Comparison of ENCODE assay signal across 35 cellular contexts in the genomic region with DNA sequence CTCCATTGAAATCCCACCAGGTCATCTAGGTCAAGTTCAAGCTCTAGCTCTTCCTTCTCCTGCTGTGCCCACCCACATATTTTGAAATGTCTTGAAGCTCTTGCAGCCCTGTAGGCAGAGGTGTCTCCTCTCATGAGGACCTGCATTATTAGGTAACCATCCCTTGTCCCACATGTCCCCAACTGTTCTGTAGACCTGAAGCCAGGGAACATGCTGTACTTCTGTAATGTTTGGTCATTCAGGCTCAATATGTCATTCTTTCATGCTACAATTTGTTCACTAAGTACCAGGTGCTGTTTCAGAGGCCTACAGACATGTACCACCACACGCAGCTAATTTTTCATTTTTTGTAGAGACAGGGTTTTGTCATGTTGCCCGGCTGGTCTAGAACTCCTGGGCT. TPM values are rescaled to one million over a fixed set of nuclear protein-coding genes. Genes with fewer than 3 reads are reported as not detected.
"Had no signal": no experiment of that assay in that cellular context is flagged by ENCODE, and none has a peak within 500 bp of the region (broad histone marks: within the 10 kb centered on the region; RNA-seq: fewer than 3 reads in every experiment).

No MANE protein-coding gene starts in this region.

- H3K36me3 ChIP-seq: cardiac muscle cell, SJSA1, WERI-Rb-1 had no signal

- H3K27me3 ChIP-seq: cardiac muscle cell, Peyer's patch, SJSA1 had no signal

- H3K4me2 ChIP-seq: KMS-11 had no signal

- H3K27ac ChIP-seq: cardiac muscle cell, KMS-11, Peyer's patch, SJSA1, WERI-Rb-1 had no signal

- H3K9ac ChIP-seq: KMS-11 had no signal

- H3K36me3 Mint-ChIP-seq: activated CD8-positive, alpha-beta memory T cell treated with anti-CD3 and anti-CD28 coated beads, Interleukin-2, amount 10 ng/mL, durations not matched to agents 7 days and 5 days; activated naive CD8-positive, alpha-beta T cell treated with anti-CD3 and anti-CD28 coated beads for 36 hours; T-cell had no signal

- H3K4me3 Mint-ChIP-seq: activated CD4-positive, alpha-beta memory T cell treated with anti-CD3 and anti-CD28 coated beads, Interleukin-2, amount 10 ng/mL, durations not matched to agents 7 days and 5 days; activated CD8-positive, alpha-beta memory T cell treated with anti-CD3 and anti-CD28 coated beads, Interleukin-2, amount 10 ng/mL, durations not matched to agents 7 days and 5 days; activated naive CD8-positive, alpha-beta T cell treated with anti-CD3 and anti-CD28 coated beads for 36 hours; central memory CD8-positive, alpha-beta T cell; T-cell had no signal

- H3K27ac Mint-ChIP-seq: activated CD4-positive, alpha-beta memory T cell treated with anti-CD3 and anti-CD28 coated beads, Interleukin-2, amount 10 ng/mL, durations not matched to agents 7 days and 5 days; activated CD8-positive, alpha-beta memory T cell treated with anti-CD3 and anti-CD28 coated beads, Interleukin-2, amount 10 ng/mL, durations not matched to agents 7 days and 5 days; activated naive CD8-positive, alpha-beta T cell treated with anti-CD3 and anti-CD28 coated beads for 36 hours; T-cell had no signal

- DNase-seq: activated CD4-positive, alpha-beta memory T cell treated with anti-CD3 and anti-CD28 coated beads, Interleukin-2, amount 10 ng/mL, durations not matched to agents 7 days and 5 days; activated CD4-positive, alpha-beta T cell treated with anti-CD3 and anti-CD28 coated beads for 1 hour; activated CD4-positive, alpha-beta T cell treated with anti-CD3 and anti-CD28 coated beads for 48 hours; activated CD4-positive, CD25-positive, alpha-beta regulatory T cell; activated CD8-positive, alpha-beta memory T cell treated with anti-CD3 and anti-CD28 coated beads for 24 hours; activated CD8-positive, alpha-beta memory T cell treated with anti-CD3 and anti-CD28 coated beads, Interleukin-2, amount 10 ng/mL, durations not matched to agents 7 days and 5 days; activated CD8-positive, alpha-beta memory T cell treated with anti-CD3 and anti-CD28 coated beads, Interleukin-2, amount 50 U/mL, for 48 hours; activated effector memory CD4-positive, alpha-beta T cell treated with anti-CD3 and anti-CD28 coated beads, Interleukin-2, amount 50 U/mL, for 16 hours; activated naive CD4-positive, alpha-beta T cell; activated naive CD4-positive, alpha-beta T cell treated with anti-CD3 and anti-CD28 coated beads, Interleukin-2, amount 50 U/mL, for 16 hours; activated naive CD8-positive, alpha-beta T cell treated with anti-CD3 and anti-CD28 coated beads for 36 hours; activated T-cell treated with anti-CD3 and anti-CD28 coated beads, Interleukin-2, amount 50 U/mL, for 48 hours; amniotic stem cell; aorta; MM.1S; MV-4-11; NCI-H1092; NCI-H1436 treated with DMSO at 0.1 percent for 48 hours; NCI-H1694 treated with DMSO at 0.1 percent for 48 hours; NCI-H2029; NCI-H345; NCI-H524 treated with DMSO at 0.1 percent for 48 hours; PC-3; Peyer's patch; RPMI8226; SHP77 treated with DMSO at 0.1 percent for 48 hours; T-cell; T-helper 9 cell; WERI-Rb-1 had no signal

- H3K9me3 ChIP-seq: Peyer's patch, SJSA1 had no signal

- H3K27me3 Mint-ChIP-seq: activated naive CD8-positive, alpha-beta T cell treated with anti-CD3 and anti-CD28 coated beads for 36 hours had no signal

- H3K4me1 ChIP-seq: SJSA1 had no signal

- ATAC-seq: activated CD8-positive, alpha-beta memory T cell treated with anti-CD3 and anti-CD28 coated beads, Interleukin-2, amount 10 ng/mL, durations not matched to agents 7 days and 5 days; PC-3; SK-N-SH treated with all-trans-retinoic acid at 6 μM for 48 hours; T-cell had no signal

- H3K4me3 ChIP-seq: cardiac muscle cell, Peyer's patch, SJSA1 had no signal

- H3K9me3 Mint-ChIP-seq: activated CD4-positive, alpha-beta memory T cell treated with anti-CD3 and anti-CD28 coated beads, Interleukin-2, amount 10 ng/mL, durations not matched to agents 7 days and 5 days; activated naive CD8-positive, alpha-beta T cell treated with anti-CD3 and anti-CD28 coated beads for 36 hours; central memory CD8-positive, alpha-beta T cell; T-cell had no signal

RNA-seq across cellular contexts. Expression of gene SLC3A1, which starts 22.2 kb away (rescaled TPM):
- total RNA-seq: activated naive CD8-positive, alpha-beta T cell treated with anti-CD3 and anti-CD28 coated beads for 36 hours; cardiac muscle cell; LHCN-M2; SJSA1 had no signal
